ENCODE assay signal across 17 cellular contexts in genomic region chr2:40430741-40431599, GRCh38. TPM values are rescaled to one million over a fixed set of nuclear protein-coding genes. Genes with fewer than 3 reads are reported as not detected.
DNase-seq lines count a peak whose midpoint lies in the region; ATAC-seq and TF ChIP-seq lines count a peak whose summit lies in the region.
"Had no signal": no experiment of that assay in that cellular context is flagged by ENCODE, and none has a peak within 500 bp of the region (broad histone marks: within the 10 kb centered on the region; RNA-seq: fewer than 3 reads in every experiment).

No MANE protein-coding gene starts in this region.

- no peak overlapping the region for H3K23ac ChIP-seq in trophoblast cell (ENCODE audit: low read length)

- H3K27ac ChIP-seq in SK-N-SH (ENCODE audit: low read depth in 2 of 2, low read length in 1 of 2) (peak overlapping the region; percentile 29 to 93; a peak in 3 of 4 replicates), trophoblast cell (ENCODE audit: low read depth, low read length) (no peak overlapping the region)
- H3K27ac ChIP-seq: prostate gland had no signal

- H3K27me3 ChIP-seq in BE2C = no peaks in the 10 kb centered on the region
- no peaks in the 10 kb centered on the region for H3K27me3 ChIP-seq in SK-N-SH (ENCODE audit: insufficient read depth)
- H3K27me3 ChIP-seq in trophoblast cell (ENCODE audit: insufficient read depth, low read length) = no peaks in the 10 kb centered on the region
- H3K27me3 ChIP-seq: dorsolateral prefrontal cortex had no signal

- DNase-seq in BE2C (peak; percentile 78), SK-N-SH (peak; percentile 57), fibroblast of peridontal ligament (ENCODE audit: extremely low read depth) (peak; percentile 61), trophoblast cell (no peak), DMS79 (lab: John Stamatoyannopoulos, UW) (no peak), epidermal melanocyte (ENCODE audit: insufficient read length, low spot score) (no peak), NOMO-1 treated with dmso at 0.1 percent for 144 hours (lab: John Stamatoyannopoulos, UW; ENCODE audit: unreplicated experiment) (no peak)
- DNase-seq: activated CD4-positive, alpha-beta T cell treated with anti-CD3 and anti-CD28 coated beads for 1 hour; activated effector memory CD4-positive, alpha-beta T cell treated with anti-CD3 and anti-CD28 coated beads, Interleukin-2, amount 50 U/mL, for 16 hours; KG1; naive thymus-derived CD4-positive, alpha-beta T cell; NCI-H1105 treated with DMSO at 0.1 percent for 48 hours; NCI-H748 treated with DMSO at 0.1 percent for 48 hours; T1000 had no signal

- H3K9me2 ChIP-seq in SK-N-SH = no peaks in the 10 kb centered on the region

- TF ChIP-seq RAD21 in SK-N-SH (IDR thresholded peaks at IDR 0.05; ENCODE audit: low read length) = peak; percentile 13; the same call in 1 of the 2 replicates

- no peak overlapping the region for H2AFZ ChIP-seq in SK-N-SH (ENCODE audit: low read depth)
- no peak overlapping the region for H2AFZ ChIP-seq in trophoblast cell (ENCODE audit: insufficient read depth, low read length, poor library complexity)

- H3K9me3 ChIP-seq in BE2C = no peaks in the 10 kb centered on the region
- H3K9me3 ChIP-seq in SK-N-SH = no peaks in the 10 kb centered on the region
- H3K9me3 ChIP-seq in trophoblast cell (ENCODE audit: insufficient read depth, low read depth, low read length) = no peaks in the 10 kb centered on the region
- H3K9me3 ChIP-seq: prostate gland had no signal

- H2BK12ac ChIP-seq in trophoblast cell (ENCODE audit: low read length) = no peak overlapping the region

- TF ChIP-seq CTCF in BE2C (IDR thresholded peaks at IDR 0.05; ENCODE audit: low read depth, low read length) = no peak
- no peak for TF ChIP-seq CTCF in SK-N-SH (IDR thresholded peaks at IDR 0.05)

- H3F3A ChIP-seq in SK-N-SH (replicated peaks; ENCODE audit: insufficient read depth) = peaks cover 21% of the 10 kb centered on the region

- H3K4me1 ChIP-seq in BE2C = peaks cover 46% of the 10 kb centered on the region
- peaks cover 20 to 31% of the 10 kb centered on the region in 2 experiments for H3K4me1 ChIP-seq in SK-N-SH (ENCODE audit: control insufficient read depth in 1 of 2, insufficient read depth in 2 of 2, low read depth in 1 of 2, low read length in 1 of 2)
- peaks cover 7 to 10% of the 10 kb centered on the region in 2 experiments for H3K4me1 ChIP-seq in trophoblast cell (ENCODE audit: control insufficient read depth in 1 of 2, insufficient read depth in 2 of 2, low read length in 2 of 2)
- H3K4me1 ChIP-seq: prostate gland had no signal

- peaks cover 32% of the 10 kb centered on the region for H3K79me2 ChIP-seq in SK-N-SH (ENCODE audit: insufficient read depth)
- H3K79me2 ChIP-seq in trophoblast cell (ENCODE audit: control insufficient read depth, insufficient read depth, low read length, poor library complexity) = no peaks in the 10 kb centered on the region

- peak overlapping the region; percentile 30 for H3K18ac ChIP-seq in trophoblast cell (ENCODE audit: low read length)

- POLR2A ChIA-PET in SK-N-SH (lab: Yijun Ruan, JAX) = no interaction called here

- no peaks in the 10 kb centered on the region for H4K20me1 ChIP-seq in SK-N-SH (ENCODE audit: insufficient read depth)

- H3K14ac ChIP-seq in trophoblast cell (ENCODE audit: low read length) = peak overlapping the region; percentile 30

- H3K4me2 ChIP-seq in SK-N-SH (no peak overlapping the region), trophoblast cell (ENCODE audit: low read length) (no peak overlapping the region)

- H3K4me3 ChIP-seq in BE2C (ENCODE audit: low read depth, low read length) (no peak overlapping the region), SK-N-SH (ENCODE audit: low read depth in 2 of 2, low read length in 1 of 2) (no peak overlapping the region), trophoblast cell (ENCODE audit: low read depth, low read length) (no peak overlapping the region)
- H3K4me3 ChIP-seq: dorsolateral prefrontal cortex, prostate gland had no signal

- H3K36me3 ChIP-seq in BE2C = peaks cover 9% of the 10 kb centered on the region
- no peaks in the 10 kb centered on the region for H3K36me3 ChIP-seq in SK-N-SH (replicated peaks in 1 of 2; ENCODE audit: control insufficient read depth in 1 of 2, insufficient read depth in 2 of 2, low read length in 1 of 2)
- peaks cover 0 to 7% of the 10 kb centered on the region in 2 experiments for H3K36me3 ChIP-seq in trophoblast cell (ENCODE audit: control insufficient read depth in 1 of 2, insufficient read depth in 2 of 2, low read length in 2 of 2)
- H3K36me3 ChIP-seq: prostate gland had no signal

- peak in 1 of 2 experiments; percentile 77; a peak in 2 of 4 replicates for TF ChIP-seq EP300 in SK-N-SH (IDR thresholded peaks at IDR 0.05; ENCODE audit: borderline replicate concordance in 1 of 2, low read depth in 1 of 2, low read length in 1 of 2)

- H4K12ac ChIP-seq in trophoblast cell (ENCODE audit: low read depth, low read length) = no peak overlapping the region

- H2BK120ac ChIP-seq in trophoblast cell (ENCODE audit: insufficient read depth, low read length, poor library complexity) = no peak overlapping the region

- no peak overlapping the region for H4K8ac ChIP-seq in trophoblast cell (ENCODE audit: low read depth, low read length)

- 81% methylated on average over 8 of the region's 8 CpGs for WGBS in SK-N-SH (ENCODE audit: low lambda C conversion rate)
- WGBS in trophoblast cell (ENCODE audit: extremely low coverage, insufficient coverage, insufficient read length) = no CpG with 5 or more reads among the region's 8 CpGs

- H3K79me1 ChIP-seq in trophoblast cell (ENCODE audit: low read length) = peaks cover 10% of the 10 kb centered on the region

- H3K9ac ChIP-seq in SK-N-SH (no peak overlapping the region), trophoblast cell (ENCODE audit: low read length) (no peak overlapping the region)

- ATAC-seq in HG03469 (IDR thresholded peaks at IDR 0.05; ENCODE audit: unreplicated experiment) = no peak

- H2AK5ac ChIP-seq in trophoblast cell (ENCODE audit: low read length) = no peak overlapping the region

- CTCF ChIA-PET in SK-N-SH (lab: Yijun Ruan, JAX) = interaction anchor here (0.6 to 10.9 kb wide), 6 partner anchors 9 to 29 kb away, joined by 3 to 71 read pairs (median 4); partner anchors contain the start of gene SLC8A1

- H2BK5ac ChIP-seq in trophoblast cell (ENCODE audit: low read depth, low read length, poor library complexity) = no peak overlapping the region

- no peak overlapping the region for H4K91ac ChIP-seq in trophoblast cell (ENCODE audit: low read depth, low read length)

- H3K4ac ChIP-seq in trophoblast cell (ENCODE audit: low read depth, low read length) = no peak overlapping the region

TF ChIP-seq in SK-N-SH, 30 proteins besides CTCF, POLR2A, EP300 and RAD21:
- TF ChIP-seq RCOR1 (IDR thresholded peaks at IDR 0.05; ENCODE audit: low read length) = peak; percentile 78
- TF ChIP-seq TEAD4 (IDR thresholded peaks at IDR 0.05; ENCODE audit: borderline replicate concordance, insufficient read depth) = no peak
- TF ChIP-seq FOXJ3 (CRISPR knock-in tag; IDR thresholded peaks at IDR 0.05) = peak; percentile 98
- 0 out of 2 replicates have a peak, but pooled peaks have one; percentile 32 for TF ChIP-seq GABPA (IDR thresholded peaks at IDR 0.05; ENCODE audit: low read depth)
- no peak for TF ChIP-seq EZH2phosphoT487 (IDR thresholded peaks at IDR 0.05; ENCODE audit: borderline replicate concordance, low read depth)
- TF ChIP-seq TCF12 (IDR thresholded peaks at IDR 0.05) = 0 out of 2 replicates have a peak, but pooled peaks have one; percentile 14
- peak; percentile 82 for TF ChIP-seq GATA2 (CRISPR knock-in tag; IDR thresholded peaks at IDR 0.05)
- peak; percentile 68 for TF ChIP-seq CHD2 (IDR thresholded peaks at IDR 0.05; ENCODE audit: low read length, partially characterized antibody)
- peak; percentile 43; the same call in 1 of the 2 replicates for TF ChIP-seq MXI1 (IDR thresholded peaks at IDR 0.05; ENCODE audit: low read depth, low read length)

RNA-seq across cellular contexts. Expression of gene SLC8A1, which starts 20.9 kb away (rescaled TPM):
- polyA plus RNA-seq in BE2C (2012; ENCODE audit: insufficient read depth, insufficient read length, low read depth) = 3.1 TPM
- polyA plus RNA-seq in SK-N-SH (2012; rRNA removed) = 3.2 and 4.6 TPM in 2 replicates
- 4.1 and 4.4 TPM in 2 replicates for polyA plus RNA-seq in SK-N-SH (2012; cell fraction: cytosol; rRNA removed)
- polyA plus RNA-seq in SK-N-SH (2012; cell fraction: nucleus; rRNA removed) = 1.2 and 2.9 TPM in 2 replicates
- 13.3 and 13.7 TPM in 2 replicates for polyA plus RNA-seq in trophoblast cell (2013)
- polyA plus RNA-seq: naive thymus-derived CD4-positive, alpha-beta T cell had no signal

Comparison
In these comparisons a context has a peak if more than half of its experiments do, and no peak if none do; other contexts are left out.
1. DNase-seq: peak in BE2C (single experiment), SK-N-SH (single experiment) and fibroblast of peridontal ligament (single experiment); none in trophoblast cell (0 of 2), DMS79 (single experiment), epidermal melanocyte (single experiment) and NOMO-1 treated with dmso at 0.1 percent for 144 hours (single experiment).